In the genomic region with DNA sequence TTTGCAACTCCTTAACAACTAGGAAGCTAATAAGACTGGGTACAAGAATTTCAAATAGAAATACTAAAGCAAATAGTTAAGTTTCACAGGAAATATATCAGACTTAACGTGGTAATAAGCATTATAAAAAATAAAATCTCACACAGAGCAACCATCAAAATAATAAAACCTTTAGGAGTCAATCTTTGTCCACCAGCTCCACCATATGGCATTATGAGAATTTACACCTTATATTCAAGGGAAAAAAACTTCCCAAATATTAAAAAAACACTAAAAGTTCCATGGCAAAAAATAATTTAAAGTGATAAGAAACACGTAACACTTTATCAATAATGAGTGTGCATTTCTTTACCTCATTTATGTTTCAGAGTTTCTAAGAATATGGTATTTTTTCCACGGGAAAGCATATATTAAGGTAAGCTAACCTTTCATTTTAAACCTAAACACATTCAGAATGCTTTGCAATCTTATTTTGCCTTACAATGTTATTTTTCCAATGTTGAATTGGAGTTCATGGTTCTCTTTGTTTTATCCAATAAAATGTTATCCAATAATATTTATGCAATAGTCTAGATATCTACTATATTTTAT, we compare ENCODE assay signal across 12 cellular contexts.
DNase-seq lines count a peak whose midpoint lies in the region; ATAC-seq, FAIRE-seq and TF ChIP-seq lines count a peak whose summit lies in the region.
"Had no signal": no experiment of that assay in that cellular context is flagged by ENCODE, and none has a peak within 500 bp of the region (broad histone marks: within the 10 kb centered on the region; RNA-seq: fewer than 3 reads in every experiment).

No MANE protein-coding gene starts in this region.

- H2AFZ ChIP-seq in PC-9, result no peak overlapping the region

- TF ChIP-seq CTCF in right atrium auricular region (IDR thresholded peaks at IDR 0.05), result peak; percentile 30 to 65
- TF ChIP-seq CTCF in PC-9 (conservative IDR thresholded peaks at IDR 0.05), result peak; percentile 57
- peak; percentile 47 to 56 (median 52) for TF ChIP-seq CTCF in uterus (IDR thresholded peaks at IDR 0.05)

- CTCF ChIA-PET in PC-9 (lab: Charles Lee), result no interaction called here

- ATAC-seq in right cardiac atrium (no peak), GM18517 (IDR thresholded peaks at IDR 0.05; ENCODE audit: unreplicated experiment) (no peak), GM19023 (IDR thresholded peaks at IDR 0.05; ENCODE audit: unreplicated experiment) (no peak)
- ATAC-seq: stimulated activated memory B cell treated with anti-CD40 and anti-IgM and Interleukin-4, amounts not matched to agents 10 μg/mL and 1 μg/mL and 100 μg/mL, for 72 hours had no signal

- H3K27ac ChIP-seq in right atrium auricular region, result no peak overlapping the region
- H3K27ac ChIP-seq in right cardiac atrium (ENCODE audit: low read length), result no peak overlapping the region
- no peak overlapping the region for H3K27ac ChIP-seq in PC-9
- no peak overlapping the region for H3K27ac ChIP-seq in uterus
- H3K27ac ChIP-seq: epithelial cell of prostate, ovary had no signal

- no peak overlapping the region for H3K4me2 ChIP-seq in PC-9

- TF ChIP-seq POLR2A in uterus (IDR thresholded peaks at IDR 0.05), result no peak

- H3F3A ChIP-seq in PC-9 (ENCODE audit: insufficient read depth, low read depth), result no peaks in the 10 kb centered on the region

- DNase-seq in right atrium auricular region (ENCODE audit: low spot score) (no peak), right cardiac atrium (no peak), PC-9 (no peak), frontal cortex (ENCODE audit: low spot score in 2 of 2) (peak in 1 of 2 donors; percentile 12), uterus (no peak), OCI-M2 (lab: John Stamatoyannopoulos, UW; ENCODE audit: unreplicated experiment) (no peak)
- DNase-seq: CD4-positive, alpha-beta T cell; ovary had no signal

- BruUV-seq in PC-9 (replicated peaks; lab: Mats Ljungman, UMichigan), result no TSS peak

- intact Hi-C loops in right cardiac atrium (cut with DNase I), result loop anchor here in 1 of 4 donors (5.0 kb wide), 1 partner anchor 1120 kb away; no protein-coding TSS in a partner anchor
- intact Hi-C loops in PC-9 (cut with micrococcal nuclease; ENCODE audit: unreplicated experiment), result no loop called here
- intact Hi-C loops in uterus (cut with DNase I; ENCODE audit: low total_unique reads), result no loop called here

- H3K9me3 ChIP-seq in right atrium auricular region, result peaks cover 0 to 8% of the 10 kb centered on the region in 2 donors
- H3K9me3 ChIP-seq in right cardiac atrium (ENCODE audit: control insufficient read depth, low read length), result no peaks in the 10 kb centered on the region
- H3K9me3 ChIP-seq in PC-9 (ENCODE audit: insufficient read depth, low read depth), result no peaks in the 10 kb centered on the region
- no peaks in the 10 kb centered on the region for H3K9me3 ChIP-seq in uterus
- H3K9me3 ChIP-seq: ovary had no signal

- no peaks in the 10 kb centered on the region for H3K36me3 ChIP-seq in right atrium auricular region
- no peaks in the 10 kb centered on the region for H3K36me3 ChIP-seq in PC-9 (ENCODE audit: low read depth)
- H3K36me3 ChIP-seq in uterus, result no peaks in the 10 kb centered on the region
- H3K36me3 ChIP-seq: ovary had no signal

- no peaks in the 10 kb centered on the region for H3K9me2 ChIP-seq in PC-9 (ENCODE audit: insufficient read depth)

- H3K4me1 ChIP-seq in right atrium auricular region (no peaks in the 10 kb centered on the region), right cardiac atrium (ENCODE audit: control insufficient read depth, insufficient read depth, low read length) (no peaks in the 10 kb centered on the region), PC-9 (replicated peaks; ENCODE audit: insufficient read depth) (no peaks in the 10 kb centered on the region), uterus (no peaks in the 10 kb centered on the region)

- 37% methylated on average over 3 of the region's 3 CpGs for WGBS in right cardiac atrium

- H3K27me3 ChIP-seq in right atrium auricular region, result no peaks in the 10 kb centered on the region
- H3K27me3 ChIP-seq in right cardiac atrium (ENCODE audit: control insufficient read depth, insufficient read depth), result no peaks in the 10 kb centered on the region
- H3K27me3 ChIP-seq in PC-9 (ENCODE audit: insufficient read depth, low read depth), result peaks cover 4% of the 10 kb centered on the region
- H3K27me3 ChIP-seq in uterus, result no peaks in the 10 kb centered on the region
- H3K27me3 ChIP-seq: ovary had no signal

- POLR2A ChIA-PET in PC-9 (lab: Charles Lee; ENCODE audit: unreplicated experiment), result no interaction called here

- H4K20me1 ChIP-seq in PC-9 (ENCODE audit: insufficient read depth), result no peaks in the 10 kb centered on the region

- H3K4me3 ChIP-seq in right atrium auricular region, result no peak overlapping the region
- H3K4me3 ChIP-seq in right cardiac atrium (ENCODE audit: low read length), result no peak overlapping the region
- no peak overlapping the region for H3K4me3 ChIP-seq in PC-9
- H3K4me3 ChIP-seq in uterus, result no peak overlapping the region
- H3K4me3 ChIP-seq: ovary had no signal

- no peaks in the 10 kb centered on the region for H3K79me2 ChIP-seq in PC-9 (ENCODE audit: low read depth)

- FAIRE-seq in frontal cortex (lab: Jason Lieb, UNC), result peak; percentile 52
